13 cellular contexts compared by ENCODE assay signal in the genomic region with DNA sequence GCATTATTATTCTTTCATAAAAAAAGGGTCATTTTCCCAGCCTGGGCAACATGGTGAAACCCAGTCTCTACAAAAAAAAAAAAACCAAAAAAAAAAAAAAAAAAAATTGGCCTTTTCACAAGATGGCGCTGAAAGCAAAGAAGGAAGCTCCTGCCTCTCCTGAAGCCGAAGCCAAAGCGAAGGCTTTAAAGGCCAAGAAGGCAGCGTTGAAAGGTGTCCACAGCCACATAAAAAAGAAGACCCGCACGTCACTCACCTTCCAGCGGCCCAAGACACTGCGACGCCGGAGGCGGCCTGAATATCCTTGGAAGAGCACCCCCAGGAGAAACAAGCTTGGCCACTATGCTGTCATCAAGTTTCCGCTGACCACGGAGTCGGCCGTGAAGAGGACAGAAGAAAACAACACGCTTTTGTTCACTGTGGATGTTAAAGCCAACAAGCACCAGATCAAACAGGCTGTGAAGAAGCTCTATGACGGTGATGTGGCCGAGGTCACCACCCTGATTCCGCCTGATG. TPM values are rescaled to one million over a fixed set of nuclear protein-coding genes. Genes with fewer than 3 reads are reported as not detected.
DNase-seq lines count a peak whose midpoint lies in the region; ATAC-seq and TF ChIP-seq lines count a peak whose summit lies in the region.
"Had no signal": no experiment of that assay in that cellular context is flagged by ENCODE, and none has a peak within 500 bp of the region (broad histone marks: within the 10 kb centered on the region; RNA-seq: fewer than 3 reads in every experiment).

No MANE protein-coding gene starts in this region.

- no peak overlapping the region for H2AK5ac ChIP-seq in mesendoderm (ENCODE audit: low read length)

- no peak overlapping the region for H3K23ac ChIP-seq in mesendoderm (ENCODE audit: low read length)

- no peak overlapping the region for H2BK120ac ChIP-seq in mesendoderm (ENCODE audit: low read depth, low read length)

- no peaks in the 10 kb centered on the region for H3K36me3 ChIP-seq in mesendoderm (ENCODE audit: control insufficient read depth, insufficient read depth, low read length)
- H3K36me3 ChIP-seq in suprapubic skin: no peaks in the 10 kb centered on the region
- H3K36me3 ChIP-seq: tibial nerve had no signal

- TF ChIP-seq CTCF in brain (conservative IDR thresholded peaks at IDR 0.05) (peak in 1 of 2 experiments; percentile 18), suprapubic skin (IDR thresholded peaks at IDR 0.05) (no peak)

- no peak for ATAC-seq in Right ventricle myocardium inferior
- ATAC-seq in GM21723 (IDR thresholded peaks at IDR 0.05; ENCODE audit: unreplicated experiment): no peak
- ATAC-seq in activated naive CD4-positive, alpha-beta T cell treated with anti-CD3 and anti-CD28 coated beads, Interleukin-2, amount 50 U/mL, for 72 hours: no peak

- intact Hi-C loops in Right ventricle myocardium inferior (cut with DNase I) (no loop called here), cardiac septum (cut with DNase I) (no loop called here)

- H3K4me1 ChIP-seq in mesendoderm (ENCODE audit: control insufficient read depth, low read depth, low read length): peaks cover 4% of the 10 kb centered on the region
- peaks cover 27% of the 10 kb centered on the region for H3K4me1 ChIP-seq in suprapubic skin

- H3K79me2 ChIP-seq in mesendoderm (ENCODE audit: control insufficient read depth, insufficient read depth, low read length): no peaks in the 10 kb centered on the region

- H3K4me3 ChIP-seq in mesendoderm (ENCODE audit: low read length) (no peak overlapping the region), suprapubic skin (no peak overlapping the region)
- H3K4me3 ChIP-seq: tibial nerve had no signal

- peaks cover 47% of the 10 kb centered on the region for H3K4me1 Mint-ChIP-seq in brain

- H4K5ac ChIP-seq in mesendoderm (ENCODE audit: low read length): no peak overlapping the region

- peak overlapping the region; percentile 9 for H3K56ac ChIP-seq in mesendoderm (ENCODE audit: low read length)

- H3K27ac ChIP-seq in mesendoderm (ENCODE audit: low read depth, low read length): no peak overlapping the region
- H3K27ac ChIP-seq in suprapubic skin: peak overlapping the region; percentile 24

- no peaks in the 10 kb centered on the region for H3K9me3 ChIP-seq in suprapubic skin
- H3K9me3 ChIP-seq: tibial nerve had no signal

- no peaks in the 10 kb centered on the region for H3K79me1 ChIP-seq in mesendoderm (ENCODE audit: low read length)

- WGBS in mesendoderm (ENCODE audit: extremely low coverage, insufficient coverage, low lambda C conversion rate): no CpG with 5 or more reads among the region's 19 CpGs
- WGBS in suprapubic skin: 69% methylated on average over 18 of the region's 19 CpGs

- no peaks in the 10 kb centered on the region for H3K36me3 Mint-ChIP-seq in brain
- H3K36me3 Mint-ChIP-seq in activated naive CD4-positive, alpha-beta T cell treated with anti-CD3 and anti-CD28 coated beads, Interleukin-2, amount 50 U/mL, for 72 hours: peaks cover 0 to under 1% of the 10 kb centered on the region in 2 donors

- no peak for TF ChIP-seq EP300 in suprapubic skin (IDR thresholded peaks at IDR 0.05)

- DNase-seq in Right ventricle myocardium inferior (ENCODE audit: missing footprints): peak; percentile 60
- no peak for DNase-seq in cardiac septum (ENCODE audit: low spot score)
- DNase-seq in mesendoderm: no peak
- DNase-seq in suprapubic skin (ENCODE audit: low spot score in 2 of 2): no peak
- DNase-seq in activated naive CD4-positive, alpha-beta T cell treated with anti-CD3 and anti-CD28 coated beads, Interleukin-2, amount 50 U/mL, for 72 hours (ENCODE audit: low spot score in 2 of 2): no peak
- no peak for DNase-seq in ureter (ENCODE audit: low spot score)
- DNase-seq: activated effector memory CD4-positive, alpha-beta T cell treated with anti-CD3 and anti-CD28 coated beads, Interleukin-2, amount 50 U/mL, for 16 hours; NCI-H1417 treated with DMSO at 0.1 percent for 48 hours had no signal

- H2BK5ac ChIP-seq in mesendoderm (ENCODE audit: low read length): no peak overlapping the region

- no peak for TF ChIP-seq POLR2A in suprapubic skin (IDR thresholded peaks at IDR 0.05)

- H3K27me3 ChIP-seq in mesendoderm (ENCODE audit: insufficient read depth, low read length, poor library complexity): no peaks in the 10 kb centered on the region
- H3K27me3 ChIP-seq in suprapubic skin: no peaks in the 10 kb centered on the region
- H3K27me3 ChIP-seq: tibial nerve had no signal

- no peak overlapping the region for H3K18ac ChIP-seq in mesendoderm (ENCODE audit: low read length)

- H3K9me3 Mint-ChIP-seq in brain: peaks cover 0 to 3% (median 0%) of the 10 kb centered on the region in 5 experiments
- H3K9me3 Mint-ChIP-seq in activated naive CD4-positive, alpha-beta T cell treated with anti-CD3 and anti-CD28 coated beads, Interleukin-2, amount 50 U/mL, for 72 hours: no peaks in the 10 kb centered on the region
- H3K9me3 Mint-ChIP-seq: dendritic cell treated with granulocyte-macrophage colony-stimulating factor and Interleukin-4, amounts not matched to agents 40 ng/mL and 50 ng/mL, for 4 days had no signal

- H3K4ac ChIP-seq in mesendoderm (ENCODE audit: low read depth, low read length): no peak overlapping the region

- peak overlapping the region in 4 of 5 experiments; percentile 48 to 85 (median 75) for H3K27ac Mint-ChIP-seq in brain
- H3K27ac Mint-ChIP-seq in activated naive CD4-positive, alpha-beta T cell treated with anti-CD3 and anti-CD28 coated beads, Interleukin-2, amount 50 U/mL, for 72 hours: no peak overlapping the region
- H3K27ac Mint-ChIP-seq: B cell; dendritic cell treated with granulocyte-macrophage colony-stimulating factor and Interleukin-4, amounts not matched to agents 40 ng/mL and 50 ng/mL, for 4 days had no signal

- H3K27me3 Mint-ChIP-seq in brain: peaks cover 3% of the 10 kb centered on the region
- H3K27me3 Mint-ChIP-seq: B cell had no signal

- H3K4me2 ChIP-seq in mesendoderm (ENCODE audit: low read length): no peak overlapping the region

- no peak overlapping the region for H2BK15ac ChIP-seq in mesendoderm (replicated peaks; ENCODE audit: low read depth)

- H3K4me3 Mint-ChIP-seq in brain: peak overlapping the region in 3 of 5 experiments; percentile 6 to 43 (median 40)
- H3K4me3 Mint-ChIP-seq: B cell; dendritic cell treated with granulocyte-macrophage colony-stimulating factor and Interleukin-4, amounts not matched to agents 40 ng/mL and 50 ng/mL, for 4 days had no signal

- no peak overlapping the region for H4K8ac ChIP-seq in mesendoderm (ENCODE audit: low read depth, low read length)

- H3K9ac ChIP-seq in mesendoderm (ENCODE audit: low read length): no peak overlapping the region

RNA-seq across cellular contexts. Expression of a gene that starts 4.9 kb away (rescaled TPM):
- total RNA-seq in Right ventricle myocardium inferior (32.1 TPM), cardiac septum (42.8 TPM), suprapubic skin (10 to 100 TPM; 12.6 to 19.3 (median 15.5) TPM), ureter (37.6 TPM)
- polyA plus RNA-seq in brain (ENCODE audit: insufficient read depth, low read depth, low replicate concordance): 28.1 TPM
- polyA plus RNA-seq in mesendoderm (2013, experiment 1 of 2): 41.6 TPM
- polyA plus RNA-seq in mesendoderm (2013, experiment 2 of 2): 46.4 TPM
- 10 to 100 TPM; 18.5 to 46.1 TPM for total RNA-seq in activated naive CD4-positive, alpha-beta T cell treated with anti-CD3 and anti-CD28 coated beads, Interleukin-2, amount 50 U/mL, for 72 hours

RNA-seq across cellular contexts. Expression of a gene that starts 10.3 kb away (rescaled TPM):
- 91.3 TPM for total RNA-seq in Right ventricle myocardium inferior
- 65.0 TPM for total RNA-seq in cardiac septum
- polyA plus RNA-seq in brain (ENCODE audit: insufficient read depth, low read depth, low replicate concordance): 61.3 TPM
- 248 TPM for polyA plus RNA-seq in mesendoderm (2013, experiment 1 of 2)
- 246 TPM for polyA plus RNA-seq in mesendoderm (2013, experiment 2 of 2)
- 10 to 100 TPM; 25.3 to 29.9 (median 27.7) TPM for total RNA-seq in suprapubic skin
- total RNA-seq in activated naive CD4-positive, alpha-beta T cell treated with anti-CD3 and anti-CD28 coated beads, Interleukin-2, amount 50 U/mL, for 72 hours: 10 to 100 TPM; 15.6 to 58.4 TPM
- 121 TPM for total RNA-seq in ureter

RNA-seq across cellular contexts. Expression of a gene that starts 15.0 kb away (rescaled TPM):
- 10.6 TPM for total RNA-seq in Right ventricle myocardium inferior
- total RNA-seq in cardiac septum: 11.6 TPM
- polyA plus RNA-seq in brain (ENCODE audit: insufficient read depth, low read depth, low replicate concordance): 7.7 TPM
- polyA plus RNA-seq in mesendoderm (2013, experiment 1 of 2): 10.0 TPM
- 9.9 TPM for polyA plus RNA-seq in mesendoderm (2013, experiment 2 of 2)
- total RNA-seq in suprapubic skin: 10 to 100 TPM in 3 of 4 donors, 1 to 10 TPM in 1; 9.1 to 23.4 (median 12.3) TPM
- total RNA-seq in activated naive CD4-positive, alpha-beta T cell treated with anti-CD3 and anti-CD28 coated beads, Interleukin-2, amount 50 U/mL, for 72 hours: 10 to 100 TPM; 12.6 to 14.6 TPM
- 17.5 TPM for total RNA-seq in ureter

RNA-seq across cellular contexts. Expression of a gene that starts 16.4 kb away (rescaled TPM):
- total RNA-seq in Right ventricle myocardium inferior (83.1 TPM), cardiac septum (60.1 TPM), suprapubic skin (10 to 100 TPM; 40.9 to 66.7 (median 52.7) TPM), ureter (56.6 TPM)
- polyA plus RNA-seq in brain (ENCODE audit: insufficient read depth, low read depth, low replicate concordance): 147 TPM
- 85.5 TPM for polyA plus RNA-seq in mesendoderm (2013, experiment 1 of 2)
- polyA plus RNA-seq in mesendoderm (2013, experiment 2 of 2): 86.9 TPM
- 10 to 100 TPM; 77.9 to 97.7 TPM for total RNA-seq in activated naive CD4-positive, alpha-beta T cell treated with anti-CD3 and anti-CD28 coated beads, Interleukin-2, amount 50 U/mL, for 72 hours

RNA-seq across cellular contexts. Expression of a gene that starts 34.2 kb away (rescaled TPM):
- total RNA-seq in Right ventricle myocardium inferior (12.8 TPM), cardiac septum (13.5 TPM), suprapubic skin (10 to 100 TPM; 34.3 to 38.4 (median 37.2) TPM), ureter (20.1 TPM)
- 21.6 TPM for polyA plus RNA-seq in brain (ENCODE audit: insufficient read depth, low read depth, low replicate concordance)
- polyA plus RNA-seq in mesendoderm (2013, experiment 1 of 2): 25.3 TPM
- polyA plus RNA-seq in mesendoderm (2013, experiment 2 of 2): 25.6 TPM
- 10 to 100 TPM; 21.4 to 22.8 TPM for total RNA-seq in activated naive CD4-positive, alpha-beta T cell treated with anti-CD3 and anti-CD28 coated beads, Interleukin-2, amount 50 U/mL, for 72 hours

Comparison
In these comparisons a context has a peak if more than half of its experiments do, and no peak if none do; other contexts are left out.
1. H3K27ac Mint-ChIP-seq: peak in brain (4 of 5); none in activated naive CD4-positive, alpha-beta T cell treated with anti-CD3 and anti-CD28 coated beads, Interleukin-2, amount 50 U/mL, for 72 hours (0 of 2).